8 cellular contexts compared by ENCODE assay signal in genomic region chr9:128771745-128772519, GRCh38. TPM values are rescaled to one million over a fixed set of nuclear protein-coding genes. Genes with fewer than 3 reads are reported as not detected.
A peak's percentile ranks its signal among the peaks of the same experiment; 100 is the strongest.
DNase-seq lines count a peak whose midpoint lies in the region; TF ChIP-seq lines count a peak whose summit lies in the region.

Gene ZER1 (minus strand): TSS chr9:128771927. CDS start chr9:128755565, 16,362 bp downstream.

- H3K9me3 Mint-ChIP-seq in activated naive CD4-positive, alpha-beta T cell treated with anti-CD3 and anti-CD28 coated beads for 36 hours, result peaks cover 2% of the 10 kb centered on the region

- H3K36me3 Mint-ChIP-seq in activated naive CD4-positive, alpha-beta T cell treated with anti-CD3 and anti-CD28 coated beads for 36 hours (ENCODE audit: low read depth), result peaks cover 2% of the 10 kb centered on the region

- in situ Hi-C loops in G401 (cut with HindIII; ENCODE audit: low sequenced_read_pairs), result no loop called here

- TF ChIP-seq CTCF in HEK293 (tag by site-specific recombination; IDR thresholded peaks at IDR 0.05), result peak; percentile 54

- no peaks in the 10 kb centered on the region for H3K27me3 Mint-ChIP-seq in activated naive CD4-positive, alpha-beta T cell treated with anti-CD3 and anti-CD28 coated beads for 36 hours (ENCODE audit: low read depth)

- H3K4me1 Mint-ChIP-seq in activated naive CD4-positive, alpha-beta T cell treated with anti-CD3 and anti-CD28 coated beads for 36 hours (ENCODE audit: low read depth), result peaks cover 24% of the 10 kb centered on the region

- H3K36me3 ChIP-seq in HEK293 (ENCODE audit: control insufficient read depth in 2 of 2, insufficient read depth in 1 of 2, low read length in 2 of 2), result peaks cover 0 to 16% of the 10 kb centered on the region in 2 experiments; a peak in 1 of 3 replicates

- peak within 1 kb of the TSS; percentile 90 for H3K27ac Mint-ChIP-seq in activated naive CD4-positive, alpha-beta T cell treated with anti-CD3 and anti-CD28 coated beads for 36 hours

- POLR2A ChIA-PET in HEK293 (lab: Yijun Ruan, JAX), result interaction anchor here (1.0 to 1.2 kb wide), 5 partner anchors 11 to 58 kb away, joined by 3 to 5 read pairs (median 4); partner anchors contain the start of genes ENDOG and SPOUT1

- H3K27ac ChIP-seq in HEK293 (ENCODE audit: extremely low read depth, low read depth, low read length), result peak within 1 kb of the TSS; percentile 85

- CTCF ChIA-PET in HEK293 (lab: Yijun Ruan, JAX), result interaction anchor here (0.9 to 1.5 kb wide), 5 partner anchors 14 to 46 kb away, joined by 3 to 7 read pairs (median 5); partner anchors contain the start of gene ENDOG
- CTCF ChIA-PET in activated naive CD4-positive, alpha-beta T cell treated with anti-CD3 and anti-CD28 coated beads for 36 hours (lab: Charles Lee), result interaction anchor here (0.6 to 0.9 kb wide), 2 partner anchors 14 to 17 kb away, joined by 3 to 4 read pairs; no protein-coding TSS in a partner anchor

- peak within 1 kb of the TSS; percentile 64 for H3K4me3 ChIP-seq in HEK293 (ENCODE audit: low read depth, low read length)

- no peaks in the 10 kb centered on the region for H3K4me1 ChIP-seq in HEK293 (ENCODE audit: control insufficient read depth, insufficient read depth, low read length)

- no peaks in the 10 kb centered on the region for H3K9me3 ChIP-seq in HEK293 (ENCODE audit: control insufficient read depth, insufficient read depth, low read depth, low read length)

- H3K4me3 Mint-ChIP-seq in activated naive CD4-positive, alpha-beta T cell treated with anti-CD3 and anti-CD28 coated beads for 36 hours, result peak within 1 kb of the TSS; percentile 95

- intact Hi-C loops in activated naive CD4-positive, alpha-beta T cell treated with anti-CD3 and anti-CD28 coated beads for 36 hours (cut with micrococcal nuclease), result loop anchor here (1.0 to 5.0 kb wide), 7 partner anchors 15 to 400 kb away; partner anchors contain the start of genes DYNC2I2, ENDOG, SET and SPTAN1

- DNase-seq in G401 (ENCODE audit: low spot score) (peak; percentile 92), MV-4-11 (lab: John Stamatoyannopoulos, UW) (peak; percentile 81), SK-N-DZ (ENCODE audit: low spot score) (peak; percentile 85), germinal center (ENCODE audit: low spot score) (peak; percentile 97), nucleus accumbens (lab: John Stamatoyannopoulos, UW) (peak in 55 of 56 donors; percentile 22 to 95 (median 85)), superior temporal gyrus (ENCODE audit: extremely low spot score) (peak; percentile 92)
- DNase-seq in activated naive CD4-positive, alpha-beta T cell treated with anti-CD3 and anti-CD28 coated beads for 36 hours, result peak; percentile 95

TF ChIP-seq in HEK293, 187 proteins besides CTCF, POLR2A, EP300 and RAD21 (continues in another document):
- TF ChIP-seq AEBP2 (tag by site-specific recombination; IDR thresholded peaks at IDR 0.05; ENCODE audit: borderline replicate concordance) (no peak), ZFP69B (tag by site-specific recombination; IDR thresholded peaks at IDR 0.05) (peak; percentile 90), ZBTB44 (tag by site-specific recombination; IDR thresholded peaks at IDR 0.05) (peak; percentile 57; the same call in 1 of the 2 replicates), ZBTB11 (tag by site-specific recombination; conservative IDR thresholded peaks at IDR 0.05; ENCODE audit: low read depth) (peak; percentile 99), SP2 (tag by site-specific recombination; IDR thresholded peaks at IDR 0.05) (peak; percentile 79), ZNF362 (tag by site-specific recombination; IDR thresholded peaks at IDR 0.05) (no peak), HIC1 (tag by site-specific recombination; IDR thresholded peaks at IDR 0.05) (0 out of 2 replicates have a peak, but pooled peaks have one; percentile 28)

RNA-seq across cellular contexts. Expression of gene ZER1, which starts in this region (rescaled TPM):
- 15.1 and 23.0 TPM in 2 replicates for total RNA-seq in G401 (2014; rRNA removed; shearing (Covaris generic))
- polyA plus RNA-seq in SK-N-DZ (2014; cell fraction: cytosol; rRNA removed), result 14.9 and 22.3 TPM in 2 replicates
- polyA plus RNA-seq in SK-N-DZ (2014; cell fraction: nucleus; rRNA removed), result 16.7 and 18.1 TPM in 2 replicates
- total RNA-seq in activated naive CD4-positive, alpha-beta T cell treated with anti-CD3 and anti-CD28 coated beads for 36 hours, result 10 to 100 TPM in 1 of 2 experiments, 1 to 10 TPM in 1; 9.9 to 11.0 TPM

Comparison
In these comparisons a context has a peak if more than half of its experiments do, and no peak if none do; other contexts are left out.
1. Peak in every context shown above with its lines: DNase-seq, H3K4me3 ChIP-seq and H3K27ac ChIP-seq.